ENCODE assay signal across 8 cellular contexts in the genomic region with DNA sequence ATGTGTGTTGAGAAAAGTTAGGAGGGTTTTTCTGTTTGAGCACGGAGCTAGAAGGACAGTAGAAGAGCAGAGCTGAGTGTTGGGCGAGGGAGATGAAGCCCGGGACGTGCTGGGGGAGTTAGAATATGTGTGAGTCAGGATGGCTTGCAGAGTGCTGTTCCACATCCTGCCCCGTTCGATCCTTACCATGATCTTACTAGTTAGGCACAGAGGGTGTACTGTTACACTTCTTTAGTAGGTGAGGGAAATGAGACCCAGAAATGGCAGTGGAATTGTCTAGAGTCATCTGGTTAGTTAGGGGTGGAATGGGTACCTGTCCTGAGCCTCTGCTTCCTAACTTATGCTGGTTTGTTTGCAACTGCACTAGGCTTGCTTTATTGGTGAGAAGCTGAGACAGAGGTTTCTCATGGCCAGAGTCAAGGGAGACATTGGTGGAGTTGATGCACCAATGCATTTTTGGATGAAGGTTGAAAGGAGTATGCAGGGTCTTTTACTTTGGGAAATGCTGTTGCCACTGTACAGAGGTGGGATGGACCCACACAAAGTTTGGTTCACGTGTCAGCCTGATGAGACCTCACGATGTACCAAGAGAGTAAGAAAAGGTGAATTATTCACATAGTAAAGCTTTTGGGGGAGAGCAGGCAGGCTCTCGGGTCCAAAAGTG. TPM values are rescaled to one million over a fixed set of nuclear protein-coding genes. Genes with fewer than 3 reads are reported as not detected.
DNase-seq lines count a peak whose midpoint lies in the region; ATAC-seq and TF ChIP-seq lines count a peak whose summit lies in the region.

No MANE protein-coding gene starts in this region.

- ATAC-seq in GM18909 (IDR thresholded peaks at IDR 0.05; ENCODE audit: poor library complexity, unreplicated experiment) (peak; percentile 45), HG03045 (IDR thresholded peaks at IDR 0.05; ENCODE audit: unreplicated experiment) (peak; percentile 35)

- no peaks in the 10 kb centered on the region for H3K36me3 ChIP-seq in ascending aorta
- H3K36me3 ChIP-seq in parathyroid adenoma (ENCODE audit: control insufficient read depth, insufficient read depth, low read length): no peaks in the 10 kb centered on the region

- H3K79me2 ChIP-seq in parathyroid adenoma: peaks cover 56% of the 10 kb centered on the region

- H3K9me3 ChIP-seq in ascending aorta (no peaks in the 10 kb centered on the region), parathyroid adenoma (ENCODE audit: control insufficient read depth, low read length) (no peaks in the 10 kb centered on the region)

- H3K4me2 ChIP-seq in parathyroid adenoma (ENCODE audit: low read length): no peak overlapping the region

- no peak overlapping the region for H3K9ac ChIP-seq in parathyroid adenoma

- DNase-seq in ascending aorta (ENCODE audit: low spot score in 2 of 2): no peak
- DNase-seq in NCI-H446 treated with DMSO at 0.1 percent for 48 hours (lab: John Stamatoyannopoulos, UW): no peak
- no peak for DNase-seq in activated CD4-positive, CD25-positive, alpha-beta regulatory T cell treated with anti-CD3 and anti-CD28 coated beads, Interleukin-2, amount 50 U/mL, for 72 hours
- DNase-seq in NCI-H2227 (lab: John Stamatoyannopoulos, UW; ENCODE audit: unreplicated experiment): no peak
- no peak for DNase-seq in NCI-H2171 (lab: John Stamatoyannopoulos, UW)

- no peaks in the 10 kb centered on the region for H3K27me3 ChIP-seq in ascending aorta
- H3K27me3 ChIP-seq in parathyroid adenoma (ENCODE audit: control insufficient read depth, insufficient read depth, low read length): no peaks in the 10 kb centered on the region

- H3K27ac ChIP-seq in ascending aorta (peak overlapping the region; percentile 76 to 82), parathyroid adenoma (peak overlapping the region; percentile 54)

- TF ChIP-seq CTCF in ascending aorta (IDR thresholded peaks at IDR 0.05): no peak
- TF ChIP-seq CTCF in parathyroid adenoma (IDR thresholded peaks at IDR 0.05): no peak

- H3K4me3 ChIP-seq in ascending aorta (no peak overlapping the region), parathyroid adenoma (ENCODE audit: low read depth, low read length) (no peak overlapping the region)

- intact Hi-C loops in ascending aorta (cut with DNase I): loop anchor here (1.0 kb wide), 1 partner anchor 42 kb away; a partner anchor contains a TSS

- H3K4me1 ChIP-seq in ascending aorta: peaks cover 13 to 27% of the 10 kb centered on the region in 2 donors
- H3K4me1 ChIP-seq in parathyroid adenoma: peaks cover 6% of the 10 kb centered on the region

- H2AFZ ChIP-seq in parathyroid adenoma: no peak overlapping the region

RNA-seq across cellular contexts. Expression of a gene that starts 42.4 kb away (rescaled TPM):
- 37.5 TPM for total RNA-seq in ascending aorta
